In genomic region chr4:53939892-53940291, GRCh38 we compare ENCODE assay signal across 4 cellular contexts.
A peak's percentile ranks its signal among the peaks of the same experiment; 100 is the strongest.
DNase-seq lines count a peak whose midpoint lies in the region; ATAC-seq, FAIRE-seq and TF ChIP-seq lines count a peak whose summit lies in the region.
"Not testable (repeated sequence)": the region's sequence is repeated elsewhere in the genome, so short reads cannot be mapped to it uniquely, and the experiment has no call there.

No MANE protein-coding gene starts in this region.

- not testable (repeated sequence) for H4K20me1 ChIP-seq in neural progenitor cell (ENCODE audit: low read depth)

- TF ChIP-seq POLR2A in A549 (IDR thresholded peaks at IDR 0.05; ENCODE audit: low read length) = not testable (repeated sequence)

- H3K9ac ChIP-seq in neural progenitor cell = not testable (repeated sequence)

- not testable (repeated sequence) for H3K36me3 ChIP-seq in HEK293 (ENCODE audit: control insufficient read depth in 2 of 2, insufficient read depth in 1 of 2, low read length in 2 of 2); neural progenitor cell

- H3K36me3 Mint-ChIP-seq in neural progenitor cell = not testable (repeated sequence)

- H3K27ac Mint-ChIP-seq in neural progenitor cell = not testable (repeated sequence)

- H3K4me1 Mint-ChIP-seq in neural progenitor cell = not testable (repeated sequence)

- H3K4me1 ChIP-seq in A549; HEK293 (ENCODE audit: control insufficient read depth, insufficient read depth, low read length); neural progenitor cell: not testable (repeated sequence)

- H2AFZ ChIP-seq in neural progenitor cell (replicated peaks) = not testable (repeated sequence)

- ATAC-seq in A549, SK-N-SH treated with all-trans-retinoic acid at 6 μM for 48 hours: not testable (repeated sequence)

- H3K4me3 Mint-ChIP-seq in neural progenitor cell = peak overlapping the region; percentile 33

- not testable (repeated sequence) for H3K4me2 ChIP-seq in A549, neural progenitor cell

- not testable (repeated sequence) for H3K27me3 Mint-ChIP-seq in neural progenitor cell (ENCODE audit: insufficient read depth, low read depth)

- H3K27ac ChIP-seq in A549; HEK293 (ENCODE audit: extremely low read depth, low read depth, low read length); neural progenitor cell: not testable (repeated sequence)

- WGBS in A549 (ENCODE audit: missing lambda C conversion rate) = 35% methylated on average over 3 of the region's 3 CpGs

- POLR2A ChIA-PET in A549 (lab: Yijun Ruan, JAX); HEK293 (lab: Yijun Ruan, JAX): not testable (repeated sequence)

- H3K9me3 Mint-ChIP-seq in neural progenitor cell = peaks cover 21% of the 10 kb centered on the region

- not testable (repeated sequence) for DNase-seq in A549 (ENCODE audit: low read depth in 1 of 2, low spot score in 1 of 2); neural progenitor cell (ENCODE audit: low spot score)

- H3F3A ChIP-seq in neural progenitor cell (ENCODE audit: low read depth) = not testable (repeated sequence)

- H3K4me3 ChIP-seq in A549; HEK293 (ENCODE audit: low read depth, low read length); neural progenitor cell: not testable (repeated sequence)

- not testable (repeated sequence) for FAIRE-seq in A549 (lab: Jason Lieb, UNC)

- H3K9me3 ChIP-seq in A549; HEK293 (ENCODE audit: control insufficient read depth, insufficient read depth, low read depth, low read length); neural progenitor cell (ENCODE audit: low read depth): not testable (repeated sequence)

- TF ChIP-seq RAD21 in A549 (conservative IDR thresholded peaks at IDR 0.05 in 1 of 2, IDR thresholded peaks at IDR 0.05 in 1 of 2) = not testable (repeated sequence)

- CTCF ChIA-PET in A549 (lab: Yijun Ruan, JAX); HEK293 (lab: Yijun Ruan, JAX): not testable (repeated sequence)

- H3K79me2 ChIP-seq in neural progenitor cell (ENCODE audit: low read depth) = not testable (repeated sequence)

- TF ChIP-seq EP300 in A549 (IDR thresholded peaks at IDR 0.05) = not testable (repeated sequence)

- TF ChIP-seq CTCF in A549 (IDR thresholded peaks at IDR 0.05); HEK293 (tag by site-specific recombination; IDR thresholded peaks at IDR 0.05); neural progenitor cell (IDR thresholded peaks at IDR 0.05): not testable (repeated sequence)

- H3K27me3 ChIP-seq in neural progenitor cell = not testable (repeated sequence)

TF ChIP-seq in A549, 52 proteins besides CTCF, POLR2A, EP300 and RAD21:
- TF ChIP-seq KDM1A (IDR thresholded peaks at IDR 0.05; ENCODE audit: low read depth) = peak; percentile 13; the same call in 1 of the 2 replicates

TF ChIP-seq in HEK293, 187 proteins besides CTCF, POLR2A, EP300 and RAD21:
- TF ChIP-seq ZNF146 (tag by site-specific recombination; IDR thresholded peaks at IDR 0.05) = peak; percentile 89

TF ChIP-seq in SK-N-SH treated with all-trans-retinoic acid at 6 μM for 48 hours, 23 proteins besides CTCF, POLR2A, EP300 and RAD21:
- TF ChIP-seq ZNF8 (CRISPR knock-in tag; IDR thresholded peaks at IDR 0.05) = peak; percentile 62; the same call in 1 of the 2 replicates
